8 cellular contexts compared by ENCODE assay signal in the genomic region with DNA sequence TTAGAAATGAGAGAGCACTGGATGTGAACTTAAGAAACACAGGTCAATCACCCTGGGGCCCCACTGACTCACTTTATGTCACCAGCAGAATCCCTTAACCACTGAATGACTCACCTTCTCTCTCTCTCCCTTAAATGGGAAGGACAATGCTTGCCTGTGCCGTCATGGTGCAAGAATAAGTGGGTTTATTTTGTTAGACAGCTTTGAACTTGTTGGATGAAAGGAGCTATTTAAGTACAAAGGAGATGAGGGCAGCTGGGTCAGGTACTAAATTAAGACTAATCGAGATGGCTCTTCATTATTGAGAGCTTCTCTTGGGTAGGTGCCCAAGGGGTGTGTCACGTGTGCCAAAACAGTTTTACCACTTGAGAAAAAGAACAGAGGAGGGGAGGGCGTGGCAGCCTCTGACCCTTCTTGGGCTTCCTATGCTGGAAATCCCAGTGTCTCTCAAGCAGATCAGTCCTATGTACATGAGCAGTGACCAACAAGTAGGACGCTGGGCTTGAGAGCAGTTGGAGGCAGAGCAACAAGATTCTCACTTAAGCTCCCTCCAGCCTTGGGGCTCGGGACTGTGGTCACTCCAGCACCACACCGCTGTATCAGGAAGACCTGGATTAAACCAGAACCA. TPM values are rescaled to one million over a fixed set of nuclear protein-coding genes. Genes with fewer than 3 reads are reported as not detected.
A peak's percentile ranks its signal among the peaks of the same experiment; 100 is the strongest.
DNase-seq lines count a peak whose midpoint lies in the region; ATAC-seq and TF ChIP-seq lines count a peak whose summit lies in the region.

No MANE protein-coding gene starts in this region.

- peaks cover 33 to 39% (median 38%) of the 10 kb centered on the region in 3 donors for H3K4me1 Mint-ChIP-seq in CD8-positive, alpha-beta memory T cell
- peaks cover 24% of the 10 kb centered on the region for H3K4me1 Mint-ChIP-seq in activated T-helper 2 cell treated with anti-CD3 and anti-CD28 coated beads, Interferon-gamma antibody, Interleukin-2, Interleukin-4, amounts not matched to agents 10 μg/mL and 5 μg/mL and 100 μg/mL, durations not matched to agents 14 hours and 24 hours and 36 hours (ENCODE audit: low read depth)

- H3K27me3 ChIP-seq in CD8-positive, alpha-beta memory T cell (ENCODE audit: insufficient read depth, low read length, poor library complexity, severe bottlenecking) = no peaks in the 10 kb centered on the region
- H3K27me3 ChIP-seq in left lung = no peaks in the 10 kb centered on the region
- no peaks in the 10 kb centered on the region for H3K27me3 ChIP-seq in Karpas-422 (ENCODE audit: low read length)

- no peaks in the 10 kb centered on the region for H3K9me3 Mint-ChIP-seq in CD8-positive, alpha-beta memory T cell
- H3K9me3 Mint-ChIP-seq in activated T-helper 2 cell treated with anti-CD3 and anti-CD28 coated beads, Interferon-gamma antibody, Interleukin-2, Interleukin-4, amounts not matched to agents 10 μg/mL and 5 μg/mL and 100 μg/mL, durations not matched to agents 14 hours and 24 hours and 36 hours = no peaks in the 10 kb centered on the region

- CTCF ChIA-PET in CD8-positive, alpha-beta memory T cell (lab: Charles Lee) = no interaction called here

- ATAC-seq in left lung = peak; percentile 90

- no peaks in the 10 kb centered on the region for H3K36me3 ChIP-seq in CD8-positive, alpha-beta memory T cell (ENCODE audit: insufficient read depth, low read length)
- H3K36me3 ChIP-seq in left lung = no peaks in the 10 kb centered on the region
- no peaks in the 10 kb centered on the region for H3K36me3 ChIP-seq in Karpas-422 (ENCODE audit: insufficient read depth, low read length)

- peaks cover 0 to 3% (median 1%) of the 10 kb centered on the region in 3 donors for H3K36me3 Mint-ChIP-seq in CD8-positive, alpha-beta memory T cell
- no peaks in the 10 kb centered on the region for H3K36me3 Mint-ChIP-seq in activated T-helper 2 cell treated with anti-CD3 and anti-CD28 coated beads, Interferon-gamma antibody, Interleukin-2, Interleukin-4, amounts not matched to agents 10 μg/mL and 5 μg/mL and 100 μg/mL, durations not matched to agents 14 hours and 24 hours and 36 hours (ENCODE audit: low read depth)

- H3K9me2 ChIP-seq in Karpas-422 (replicated peaks; ENCODE audit: insufficient read depth, low read length) = no peaks in the 10 kb centered on the region

- no peaks in the 10 kb centered on the region for H3K79me2 ChIP-seq in Karpas-422 (ENCODE audit: low read length)

- no peaks in the 10 kb centered on the region for H3K9me3 ChIP-seq in CD8-positive, alpha-beta memory T cell (ENCODE audit: low read length)
- H3K9me3 ChIP-seq in left lung (no peaks in the 10 kb centered on the region), Karpas-422 (ENCODE audit: low read length) (no peaks in the 10 kb centered on the region)

- H3K27ac Mint-ChIP-seq in CD8-positive, alpha-beta memory T cell = peak overlapping the region in 6 of 8 donors; percentile 19 to 92 (median 37)
- peak overlapping the region; percentile 82 for H3K27ac Mint-ChIP-seq in activated T-helper 2 cell treated with anti-CD3 and anti-CD28 coated beads, Interferon-gamma antibody, Interleukin-2, Interleukin-4, amounts not matched to agents 10 μg/mL and 5 μg/mL and 100 μg/mL, durations not matched to agents 14 hours and 24 hours and 36 hours

- peaks cover 3 to 11% of the 10 kb centered on the region in 2 donors for H3K27me3 Mint-ChIP-seq in CD8-positive, alpha-beta memory T cell
- no peaks in the 10 kb centered on the region for H3K27me3 Mint-ChIP-seq in activated T-helper 2 cell treated with anti-CD3 and anti-CD28 coated beads, Interferon-gamma antibody, Interleukin-2, Interleukin-4, amounts not matched to agents 10 μg/mL and 5 μg/mL and 100 μg/mL, durations not matched to agents 14 hours and 24 hours and 36 hours (ENCODE audit: low read depth)

- H3K4me3 ChIP-seq in CD8-positive, alpha-beta memory T cell (ENCODE audit: low read length) = no peak overlapping the region
- no peak overlapping the region for H3K4me3 ChIP-seq in left lung
- H3K4me3 ChIP-seq in Karpas-422 (ENCODE audit: low read length) = no peak overlapping the region

- H3K9ac ChIP-seq in Karpas-422 (ENCODE audit: low read length) = no peak overlapping the region

- peaks cover 23% of the 10 kb centered on the region for H3K4me1 ChIP-seq in CD8-positive, alpha-beta memory T cell (ENCODE audit: insufficient read depth, low read length)
- peaks cover 0 to 4% of the 10 kb centered on the region in 2 donors for H3K4me1 ChIP-seq in left lung
- no peaks in the 10 kb centered on the region for H3K4me1 ChIP-seq in Karpas-422 (ENCODE audit: low read length)

- peak overlapping the region in 2 of 7 donors; percentile 18 to 36 for H3K4me3 Mint-ChIP-seq in CD8-positive, alpha-beta memory T cell
- H3K4me3 Mint-ChIP-seq in activated T-helper 2 cell treated with anti-CD3 and anti-CD28 coated beads, Interferon-gamma antibody, Interleukin-2, Interleukin-4, amounts not matched to agents 10 μg/mL and 5 μg/mL and 100 μg/mL, durations not matched to agents 14 hours and 24 hours and 36 hours (ENCODE audit: low read depth) = no peak overlapping the region

- no peak overlapping the region for H3K27ac ChIP-seq in CD8-positive, alpha-beta memory T cell (ENCODE audit: low read depth, low read length)
- no peak overlapping the region for H3K27ac ChIP-seq in left lung
- no peak overlapping the region for H3K27ac ChIP-seq in Karpas-422 (ENCODE audit: low read length)

- POLR2A ChIA-PET in CD8-positive, alpha-beta memory T cell (lab: Charles Lee) = interaction anchor here (0.6 kb wide), 1 partner anchor 119 kb away, joined by 3 read pairs; no protein-coding TSS in a partner anchor

- DNase-seq in CD8-positive, alpha-beta memory T cell = peak in 1 of 5 donors; percentile 5
- peak; percentile 93 for DNase-seq in NCI-H2227 treated with DMSO at 0.1 percent for 48 hours (lab: John Stamatoyannopoulos, UW)
- no peak for DNase-seq in activated T-helper 2 cell treated with anti-CD3 and anti-CD28 coated beads, Interferon-gamma antibody, Interleukin-2, Interleukin-4, amounts not matched to agents 10 μg/mL and 5 μg/mL and 100 μg/mL, durations not matched to agents 14 hours and 24 hours and 36 hours (ENCODE audit: low spot score)
- no peak for DNase-seq in left lung
- no peak for DNase-seq in NCI-H446 treated with DMSO at 0.1 percent for 48 hours (lab: John Stamatoyannopoulos, UW)
- no peak for DNase-seq in nucleus accumbens (lab: John Stamatoyannopoulos, UW)
- no peak for DNase-seq in Karpas-422
- DNase-seq in D341Med (ENCODE audit: low spot score) = no peak

- no peak overlapping the region for H3K4me2 ChIP-seq in Karpas-422 (ENCODE audit: low read depth, low read length, poor library complexity, severe bottlenecking)

- no peak overlapping the region for H2AFZ ChIP-seq in Karpas-422 (ENCODE audit: low read length)

- intact Hi-C loops in activated T-helper 2 cell treated with anti-CD3 and anti-CD28 coated beads, Interferon-gamma antibody, Interleukin-2, Interleukin-4, amounts not matched to agents 10 μg/mL and 5 μg/mL and 100 μg/mL, durations not matched to agents 14 hours and 24 hours and 36 hours (cut with micrococcal nuclease) = loop anchor here (2.0 to 10.0 kb wide), 4 partner anchors 62 to 859 kb away; no protein-coding TSS in a partner anchor
- intact Hi-C loops in left lung (cut with DNase I) = no loop called here

- no peaks in the 10 kb centered on the region for H4K20me1 ChIP-seq in Karpas-422 (ENCODE audit: insufficient read depth, low read depth, low read length)

- TF ChIP-seq CTCF in left lung (IDR thresholded peaks at IDR 0.05) = no peak

RNA-seq across cellular contexts. Expression of a gene that starts 6.7 kb away (rescaled TPM):
- not detected for total RNA-seq in CD8-positive, alpha-beta memory T cell
- not detected for polyA plus RNA-seq in CD8-positive, alpha-beta memory T cell
- total RNA-seq in activated T-helper 2 cell treated with anti-CD3 and anti-CD28 coated beads, Interferon-gamma antibody, Interleukin-2, Interleukin-4, amounts not matched to agents 10 μg/mL and 5 μg/mL and 100 μg/mL, durations not matched to agents 14 hours and 24 hours and 36 hours = not detected in 2 replicates
- total RNA-seq in left lung = not detected
- not detected in 2 replicates for total RNA-seq in Karpas-422 (2014; rRNA removed; shearing (Covaris generic); ENCODE audit: low replicate concordance)

RNA-seq across cellular contexts. Expression of a gene that starts 20.2 kb away (rescaled TPM):
- not detected for total RNA-seq in CD8-positive, alpha-beta memory T cell
- polyA plus RNA-seq in CD8-positive, alpha-beta memory T cell = not detected
- total RNA-seq in activated T-helper 2 cell treated with anti-CD3 and anti-CD28 coated beads, Interferon-gamma antibody, Interleukin-2, Interleukin-4, amounts not matched to agents 10 μg/mL and 5 μg/mL and 100 μg/mL, durations not matched to agents 14 hours and 24 hours and 36 hours = not detected in 2 replicates
- total RNA-seq in left lung = not detected
- total RNA-seq in Karpas-422 (2014; rRNA removed; shearing (Covaris generic); ENCODE audit: low replicate concordance) = not detected in 2 replicates

RNA-seq across cellular contexts. Expression of a gene that starts 22.0 kb away (rescaled TPM):
- total RNA-seq in CD8-positive, alpha-beta memory T cell = not detected
- not detected for polyA plus RNA-seq in CD8-positive, alpha-beta memory T cell
- total RNA-seq in activated T-helper 2 cell treated with anti-CD3 and anti-CD28 coated beads, Interferon-gamma antibody, Interleukin-2, Interleukin-4, amounts not matched to agents 10 μg/mL and 5 μg/mL and 100 μg/mL, durations not matched to agents 14 hours and 24 hours and 36 hours = not detected in 2 replicates
- not detected for total RNA-seq in left lung
- not detected in 2 replicates for total RNA-seq in Karpas-422 (2014; rRNA removed; shearing (Covaris generic); ENCODE audit: low replicate concordance)

RNA-seq across cellular contexts. Expression of a gene that starts 34.5 kb away (rescaled TPM):
- total RNA-seq in CD8-positive, alpha-beta memory T cell = not detected
- not detected for polyA plus RNA-seq in CD8-positive, alpha-beta memory T cell
- not detected in 2 replicates for total RNA-seq in activated T-helper 2 cell treated with anti-CD3 and anti-CD28 coated beads, Interferon-gamma antibody, Interleukin-2, Interleukin-4, amounts not matched to agents 10 μg/mL and 5 μg/mL and 100 μg/mL, durations not matched to agents 14 hours and 24 hours and 36 hours
- not detected for total RNA-seq in left lung
- total RNA-seq in Karpas-422 (2014; rRNA removed; shearing (Covaris generic); ENCODE audit: low replicate concordance) = not detected in 2 replicates

RNA-seq across cellular contexts. Expression of a gene that starts 36.6 kb away (rescaled TPM):
- not detected for total RNA-seq in CD8-positive, alpha-beta memory T cell
- not detected for polyA plus RNA-seq in CD8-positive, alpha-beta memory T cell
- total RNA-seq in activated T-helper 2 cell treated with anti-CD3 and anti-CD28 coated beads, Interferon-gamma antibody, Interleukin-2, Interleukin-4, amounts not matched to agents 10 μg/mL and 5 μg/mL and 100 μg/mL, durations not matched to agents 14 hours and 24 hours and 36 hours = not detected in 2 replicates
- not detected for total RNA-seq in left lung
- total RNA-seq in Karpas-422 (2014; rRNA removed; shearing (Covaris generic); ENCODE audit: low replicate concordance) = not detected in 2 replicates
